ENCODE assay signal across 10 cellular contexts in the genomic region with DNA sequence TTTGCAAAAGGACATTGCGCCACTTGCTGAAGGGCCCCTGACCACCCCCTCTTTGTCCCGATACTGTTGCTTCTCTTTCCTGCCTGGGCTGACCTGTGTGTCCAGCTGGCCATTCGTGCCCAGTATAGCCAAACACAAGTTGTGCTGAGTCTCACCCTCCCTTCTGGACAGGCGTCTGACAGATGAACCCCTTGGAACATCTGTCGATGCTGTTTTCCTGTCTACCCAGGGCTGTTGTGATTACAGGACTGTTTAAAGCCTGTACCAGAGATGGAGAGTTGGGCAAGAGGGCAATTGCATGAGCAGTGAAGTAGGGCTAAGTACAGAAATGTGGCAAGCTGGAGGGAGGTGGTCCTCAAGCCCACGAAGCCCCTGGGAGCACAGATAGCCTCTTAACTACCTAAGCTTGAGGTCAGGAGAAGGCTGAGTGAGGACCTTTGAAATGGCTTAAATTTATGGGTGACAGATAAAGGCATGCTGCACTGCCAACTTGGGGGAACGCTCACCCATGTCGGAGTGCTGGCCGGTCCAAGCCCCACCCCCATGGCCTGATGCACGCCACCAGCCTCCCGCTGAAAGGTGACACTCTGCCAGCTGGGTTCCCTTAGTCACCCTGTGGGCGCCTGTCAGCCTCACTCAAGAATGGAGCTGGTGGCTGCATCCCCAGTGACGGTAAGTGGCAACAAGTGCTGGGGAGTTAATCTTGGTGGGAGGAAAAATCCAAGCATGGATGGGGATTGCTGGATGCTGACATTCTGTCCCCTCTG. TPM values are rescaled to one million over a fixed set of nuclear protein-coding genes. Genes with fewer than 3 reads are reported as not detected.
DNase-seq lines count a peak whose midpoint lies in the region; ATAC-seq and TF ChIP-seq lines count a peak whose summit lies in the region.
"Had no signal": no experiment of that assay in that cellular context is flagged by ENCODE, and none has a peak within 500 bp of the region (broad histone marks: within the 10 kb centered on the region; RNA-seq: fewer than 3 reads in every experiment).

No MANE protein-coding gene starts in this region.

- no TSS peak for BruUV-seq in Panc1 (replicated peaks; lab: Mats Ljungman, UMichigan)

- H2BK120ac ChIP-seq in trophoblast cell (ENCODE audit: insufficient read depth, low read length, poor library complexity) = no peak overlapping the region

- H2BK5ac ChIP-seq in trophoblast cell (ENCODE audit: low read depth, low read length, poor library complexity) = no peak overlapping the region

- no peaks in the 10 kb centered on the region for H3K79me1 ChIP-seq in trophoblast cell (ENCODE audit: low read length)

- no peaks in the 10 kb centered on the region for H3K36me3 ChIP-seq in Panc1 (ENCODE audit: control insufficient read depth, insufficient read depth, low read length)
- no peaks in the 10 kb centered on the region for H3K36me3 ChIP-seq in cardiac muscle cell
- H3K36me3 ChIP-seq in parathyroid adenoma (ENCODE audit: control insufficient read depth, insufficient read depth, low read length) = no peaks in the 10 kb centered on the region
- H3K36me3 ChIP-seq in trophoblast cell (ENCODE audit: control insufficient read depth in 1 of 2, insufficient read depth in 2 of 2, low read length in 2 of 2) = no peaks in the 10 kb centered on the region

- no peak overlapping the region for H3K14ac ChIP-seq in trophoblast cell (ENCODE audit: low read length)

- H4K8ac ChIP-seq in trophoblast cell (ENCODE audit: low read depth, low read length) = no peak overlapping the region

- no peak overlapping the region for H2AK5ac ChIP-seq in trophoblast cell (ENCODE audit: low read length)

- no peaks in the 10 kb centered on the region for H3K9me3 Mint-ChIP-seq in activated naive CD8-positive, alpha-beta T cell treated with anti-CD3 and anti-CD28 coated beads for 36 hours

- DNase-seq in H4 (ENCODE audit: low spot score) (peak; percentile 44), Panc1 (ENCODE audit: low read depth, low spot score) (no peak), cardiac muscle cell (ENCODE audit: low read depth in 1 of 2, low spot score in 1 of 2) (peak in 1 of 2 donors; percentile 69), trophoblast cell (no peak), NCI-H446 (lab: John Stamatoyannopoulos, UW) (no peak)
- DNase-seq in effector CD8-positive, alpha-beta T cell (lab: John Stamatoyannopoulos, UW) = no peak
- DNase-seq in activated naive CD8-positive, alpha-beta T cell treated with anti-CD3 and anti-CD28 coated beads for 36 hours = no peak
- DNase-seq: Caco-2 had no signal

- H3K4me2 ChIP-seq in parathyroid adenoma (ENCODE audit: low read length) = peak overlapping the region; percentile 79
- no peak overlapping the region for H3K4me2 ChIP-seq in trophoblast cell (ENCODE audit: low read length)

- no peak overlapping the region for H3K18ac ChIP-seq in trophoblast cell (ENCODE audit: low read length)

- H3K27ac ChIP-seq in Panc1 (ENCODE audit: low read length) (no peak overlapping the region), cardiac muscle cell (peak overlapping the region; percentile 92), parathyroid adenoma (peak overlapping the region; percentile 83), trophoblast cell (ENCODE audit: low read depth, low read length) (no peak overlapping the region)

- H3K9ac ChIP-seq in parathyroid adenoma (no peak overlapping the region), trophoblast cell (ENCODE audit: low read length) (no peak overlapping the region)

- no peak overlapping the region for H4K91ac ChIP-seq in trophoblast cell (ENCODE audit: low read depth, low read length)

- no peak overlapping the region for H2BK12ac ChIP-seq in trophoblast cell (ENCODE audit: low read length)

- ATAC-seq in Panc1 = peak; percentile 51; the same call in 1 of the 2 replicates

- peaks cover 6% of the 10 kb centered on the region for H3K79me2 ChIP-seq in parathyroid adenoma
- no peaks in the 10 kb centered on the region for H3K79me2 ChIP-seq in trophoblast cell (ENCODE audit: control insufficient read depth, insufficient read depth, low read length, poor library complexity)

- CTCF ChIA-PET in Panc1 (lab: Charles Lee) = interaction anchor here (0.6 kb wide), 1 partner anchor 18 kb away, joined by 5 read pairs; no protein-coding TSS in a partner anchor

- intact Hi-C loops in Panc1 (cut with micrococcal nuclease; ENCODE audit: unreplicated experiment) = no loop called here

- no peaks in the 10 kb centered on the region for H3K27me3 Mint-ChIP-seq in activated naive CD8-positive, alpha-beta T cell treated with anti-CD3 and anti-CD28 coated beads for 36 hours

- no peak overlapping the region for H4K12ac ChIP-seq in trophoblast cell (ENCODE audit: low read depth, low read length)

- H3K4me3 Mint-ChIP-seq in activated naive CD8-positive, alpha-beta T cell treated with anti-CD3 and anti-CD28 coated beads for 36 hours = no peak overlapping the region

- no CpG with 5 or more reads among the region's 13 CpGs for WGBS in trophoblast cell (ENCODE audit: extremely low coverage, insufficient coverage, insufficient read length)

- H3K9me3 ChIP-seq in Panc1 (ENCODE audit: control insufficient read depth, insufficient read depth, low read depth, low read length) (no peaks in the 10 kb centered on the region), cardiac muscle cell (ENCODE audit: low read depth) (no peaks in the 10 kb centered on the region), parathyroid adenoma (ENCODE audit: control insufficient read depth, low read length) (no peaks in the 10 kb centered on the region), trophoblast cell (ENCODE audit: insufficient read depth, low read depth, low read length) (no peaks in the 10 kb centered on the region)

- H3K4me1 ChIP-seq in Panc1 (ENCODE audit: control insufficient read depth, insufficient read depth, low read length) (peaks cover 4% of the 10 kb centered on the region; the same call in 1 of the 2 replicates), cardiac muscle cell (ENCODE audit: low read depth) (peaks cover 34% of the 10 kb centered on the region), parathyroid adenoma (peaks cover 37% of the 10 kb centered on the region), trophoblast cell (ENCODE audit: control insufficient read depth in 1 of 2, insufficient read depth in 2 of 2, low read length in 2 of 2) (no peaks in the 10 kb centered on the region)
- H3K4me1 ChIP-seq: Caco-2 had no signal

- H3K4me3 ChIP-seq in Panc1 (ENCODE audit: low read depth in 2 of 2, low read length in 2 of 2) (no peak overlapping the region), cardiac muscle cell (no peak overlapping the region), parathyroid adenoma (ENCODE audit: low read depth, low read length) (peak overlapping the region; percentile 51), trophoblast cell (ENCODE audit: low read depth, low read length) (no peak overlapping the region)

- no peak overlapping the region for H3K4ac ChIP-seq in trophoblast cell (ENCODE audit: low read depth, low read length)

- no peaks in the 10 kb centered on the region for H3K4me1 Mint-ChIP-seq in activated naive CD8-positive, alpha-beta T cell treated with anti-CD3 and anti-CD28 coated beads for 36 hours

- H3K23ac ChIP-seq in trophoblast cell (ENCODE audit: low read length) = no peak overlapping the region

- POLR2A ChIA-PET in Panc1 (lab: Charles Lee) = no interaction called here

- TF ChIP-seq CTCF in Panc1 (IDR thresholded peaks at IDR 0.05) (no peak), cardiac muscle cell (IDR thresholded peaks at IDR 0.05; ENCODE audit: low read depth, low read length) (no peak), parathyroid adenoma (IDR thresholded peaks at IDR 0.05) (no peak)

- no peaks in the 10 kb centered on the region for H3K36me3 Mint-ChIP-seq in activated naive CD8-positive, alpha-beta T cell treated with anti-CD3 and anti-CD28 coated beads for 36 hours

- in situ Hi-C loops in Panc1 (cut with HindIII; ENCODE audit: low pct_unique_long_range_greater_than_20kb, low sequenced_read_pairs) = no loop called here

- no peak overlapping the region for H3K27ac Mint-ChIP-seq in activated naive CD8-positive, alpha-beta T cell treated with anti-CD3 and anti-CD28 coated beads for 36 hours
- H3K27ac Mint-ChIP-seq: activated T-helper 2 cell treated with anti-CD3 and anti-CD28 coated beads, Interferon-gamma antibody, Interleukin-2, Interleukin-4, amounts not matched to agents 10 μg/mL and 5 μg/mL and 100 μg/mL, durations not matched to agents 14 hours and 24 hours and 36 hours had no signal

- H2AFZ ChIP-seq in parathyroid adenoma = peak overlapping the region; percentile 51
- H2AFZ ChIP-seq in trophoblast cell (ENCODE audit: insufficient read depth, low read length, poor library complexity) = no peak overlapping the region

- H3K27me3 ChIP-seq in Panc1 (ENCODE audit: control insufficient read depth, insufficient read depth, low read length) (no peaks in the 10 kb centered on the region), cardiac muscle cell (no peaks in the 10 kb centered on the region), parathyroid adenoma (ENCODE audit: control insufficient read depth, insufficient read depth, low read length) (no peaks in the 10 kb centered on the region), trophoblast cell (ENCODE audit: insufficient read depth, low read length) (no peaks in the 10 kb centered on the region)

RNA-seq across cellular contexts. Expression of gene ACACB, which starts 14.6 kb away (rescaled TPM):
- total RNA-seq in H4 (2014; rRNA removed; shearing (Covaris generic)) = 1.6 and 2.2 TPM in 2 replicates
- total RNA-seq in Panc1 (2021; ENCODE audit: unreplicated experiment) = 12.3 TPM
- polyA plus RNA-seq in Panc1 (2012; ENCODE audit: insufficient read length) = 8.7 TPM
- total RNA-seq in cardiac muscle cell = 52.3 and 78.0 TPM in 2 replicates
- 27.8 and 28.9 TPM in 2 replicates for polyA plus RNA-seq in cardiac muscle cell
- 1 to 10 TPM; 7.8 to 8.8 TPM for total RNA-seq in activated naive CD8-positive, alpha-beta T cell treated with anti-CD3 and anti-CD28 coated beads for 36 hours
- 0.71 and 1.7 TPM in 2 replicates for polyA plus RNA-seq in trophoblast cell (2013)

RNA-seq across cellular contexts. Expression of gene UNG, which starts 33.5 kb away (rescaled TPM):
- 57.7 and 58.0 TPM in 2 replicates for total RNA-seq in H4 (2014; rRNA removed; shearing (Covaris generic))
- 74.4 TPM for total RNA-seq in Panc1 (2021; ENCODE audit: unreplicated experiment)
- 46.3 TPM for polyA plus RNA-seq in Panc1 (2012; ENCODE audit: insufficient read length)
- 133 and 159 TPM in 2 replicates for total RNA-seq in cardiac muscle cell
- 78.5 and 85.7 TPM in 2 replicates for polyA plus RNA-seq in cardiac muscle cell
- 10 to 100 TPM; 90.2 to 99.1 TPM for total RNA-seq in activated naive CD8-positive, alpha-beta T cell treated with anti-CD3 and anti-CD28 coated beads for 36 hours
- 20.2 and 21.3 TPM in 2 replicates for polyA plus RNA-seq in trophoblast cell (2013)

RNA-seq across cellular contexts. Expression of gene ALKBH2, which starts 37.7 kb away (rescaled TPM):
- total RNA-seq in H4 (2014; rRNA removed; shearing (Covaris generic)) = 18.1 and 19.5 TPM in 2 replicates
- total RNA-seq in Panc1 (2021; ENCODE audit: unreplicated experiment) (41.6 TPM), cardiac muscle cell (21.9 and 46.6 TPM in 2 replicates)
- polyA plus RNA-seq in Panc1 (2012; ENCODE audit: insufficient read length) = 47.3 TPM
- polyA plus RNA-seq in cardiac muscle cell = 32.7 and 47.6 TPM in 2 replicates
- 10 to 100 TPM; 43.8 to 46.3 TPM for total RNA-seq in activated naive CD8-positive, alpha-beta T cell treated with anti-CD3 and anti-CD28 coated beads for 36 hours
- polyA plus RNA-seq in trophoblast cell (2013) = 6.7 and 6.9 TPM in 2 replicates

Comparison
In these comparisons a context has a peak if more than half of its experiments do, and no peak if none do; other contexts are left out.
1. H3K27ac ChIP-seq: peak in cardiac muscle cell (single experiment) and parathyroid adenoma (single experiment); none in Panc1 (single experiment) and trophoblast cell (single experiment).